In the genomic region with DNA sequence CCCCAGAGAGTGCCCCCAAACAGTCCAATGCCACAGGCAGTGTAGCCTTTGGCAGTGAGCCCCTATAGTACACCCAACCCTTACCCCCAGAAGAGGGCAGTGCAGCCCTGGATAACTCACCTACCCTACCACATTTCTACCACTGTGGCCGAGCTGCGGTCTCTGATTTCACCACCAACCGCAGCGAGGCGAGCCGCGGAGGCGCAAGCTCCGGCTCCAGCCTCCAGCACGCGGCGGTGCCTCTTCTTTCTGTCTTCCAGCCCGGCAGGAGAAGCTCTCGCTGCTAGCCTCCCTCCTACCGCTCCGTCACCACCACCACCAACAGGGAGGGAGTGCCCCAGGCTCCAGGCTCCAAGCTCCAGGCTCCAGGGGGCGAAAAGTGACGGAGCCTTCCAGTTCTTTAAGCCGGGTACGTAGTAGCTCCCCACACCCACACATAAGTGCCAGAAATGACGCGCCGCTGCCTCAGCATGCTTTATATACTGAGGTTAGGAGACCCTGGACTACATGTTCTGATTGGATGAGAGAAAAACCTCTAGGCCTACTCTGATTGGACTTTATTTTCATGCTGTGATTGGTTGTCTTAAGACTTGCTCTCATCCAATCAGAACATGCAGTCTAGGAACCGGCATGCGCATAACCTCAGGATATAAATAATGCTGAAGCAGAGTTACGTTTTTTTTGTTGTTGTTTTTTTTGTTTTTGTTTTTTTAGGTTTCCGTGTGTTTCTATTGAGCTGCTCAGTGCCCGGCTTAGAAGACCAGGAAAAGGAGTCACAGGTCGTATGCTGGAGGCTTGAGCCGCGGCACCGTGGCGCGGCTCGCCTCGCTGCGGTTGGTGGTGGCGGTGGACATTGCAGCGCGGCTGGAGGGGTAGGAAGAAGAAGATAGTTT, we compare ENCODE assay signal across 1 cellular context.
TF ChIP-seq lines count a peak whose summit lies in the region.

A gene (plus strand): TSS at position 645 of the 893 bp plus-strand sequence.

TF ChIP-seq in H1, 55 proteins besides CTCF, POLR2A, EP300 and RAD21 (continued from another document):
- peak; percentile 94 for TF ChIP-seq POLR2AphosphoS5 (IDR thresholded peaks at IDR 0.05; ENCODE audit: low read depth, low read length)
- no peak for TF ChIP-seq HDAC6 (IDR thresholded peaks at IDR 0.05; ENCODE audit: low read depth, low read length)
- peak; percentile 25 for TF ChIP-seq KDM5A (IDR thresholded peaks at IDR 0.05; ENCODE audit: low read length)
- TF ChIP-seq, protein P1, sequence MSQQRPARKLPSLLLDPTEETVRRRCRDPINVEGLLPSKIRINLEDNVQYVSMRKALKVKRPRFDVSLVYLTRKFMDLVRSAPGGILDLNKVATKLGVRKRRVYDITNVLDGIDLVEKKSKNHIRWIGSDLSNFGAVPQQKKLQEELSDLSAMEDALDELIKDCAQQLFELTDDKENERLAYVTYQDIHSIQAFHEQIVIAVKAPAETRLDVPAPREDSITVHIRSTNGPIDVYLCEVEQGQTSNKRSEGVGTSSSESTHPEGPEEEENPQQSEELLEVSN (IDR thresholded peaks at IDR 0.05): peak; percentile 21
- peak; percentile 77 for TF ChIP-seq ASH2L (IDR thresholded peaks at IDR 0.05; ENCODE audit: low read length)
- peak; percentile 94 for TF ChIP-seq TBP (IDR thresholded peaks at IDR 0.05; ENCODE audit: low read depth, low read length)
- TF ChIP-seq CHD2 (IDR thresholded peaks at IDR 0.05; ENCODE audit: low read length): peak; percentile 43
- TF ChIP-seq, protein P2, sequence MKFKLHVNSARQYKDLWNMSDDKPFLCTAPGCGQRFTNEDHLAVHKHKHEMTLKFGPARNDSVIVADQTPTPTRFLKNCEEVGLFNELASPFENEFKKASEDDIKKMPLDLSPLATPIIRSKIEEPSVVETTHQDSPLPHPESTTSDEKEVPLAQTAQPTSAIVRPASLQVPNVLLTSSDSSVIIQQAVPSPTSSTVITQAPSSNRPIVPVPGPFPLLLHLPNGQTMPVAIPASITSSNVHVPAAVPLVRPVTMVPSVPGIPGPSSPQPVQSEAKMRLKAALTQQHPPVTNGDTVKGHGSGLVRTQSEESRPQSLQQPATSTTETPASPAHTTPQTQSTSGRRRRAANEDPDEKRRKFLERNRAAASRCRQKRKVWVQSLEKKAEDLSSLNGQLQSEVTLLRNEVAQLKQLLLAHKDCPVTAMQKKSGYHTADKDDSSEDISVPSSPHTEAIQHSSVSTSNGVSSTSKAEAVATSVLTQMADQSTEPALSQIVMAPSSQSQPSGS (IDR thresholded peaks at IDR 0.05; ENCODE audit: low read length): peak; percentile 75
- no peak for TF ChIP-seq KDM1A (IDR thresholded peaks at IDR 0.05; ENCODE audit: borderline replicate concordance, low read length)
- TF ChIP-seq TAF1 (IDR thresholded peaks at IDR 0.05; ENCODE audit: low read depth, low read length): peak; percentile 90
- TF ChIP-seq SIN3A (conservative IDR thresholded peaks at IDR 0.05 in 1 of 2, IDR thresholded peaks at IDR 0.05 in 1 of 2; ENCODE audit: low read depth in 1 of 2, low read length in 2 of 2): 0 out of 4 replicates have a peak, but pooled peaks of 1 of the 2 experiments have one; percentile 21
- no peak for TF ChIP-seq RBBP5 (IDR thresholded peaks at IDR 0.05; ENCODE audit: borderline replicate concordance, low read depth, low read length)
- peak; percentile 80 for TF ChIP-seq TAF7 (optimal IDR thresholded peaks at IDR 0.05; ENCODE audit: borderline replicate concordance, low read depth, low read length)
- TF ChIP-seq RXRA (IDR thresholded peaks at IDR 0.05; ENCODE audit: insufficient read depth, low read depth, low read length): no peak
- TF ChIP-seq PHF8 (conservative IDR thresholded peaks at IDR 0.05; ENCODE audit: low read depth, low read length): peak; percentile 93
- peak; percentile 65 for TF ChIP-seq KDM4A (IDR thresholded peaks at IDR 0.05; ENCODE audit: low read depth, low read length, severe bottlenecking)
- TF ChIP-seq CREB1 (IDR thresholded peaks at IDR 0.05): peak; percentile 68
- TF ChIP-seq POU5F1 (IDR thresholded peaks at IDR 0.05; ENCODE audit: low read depth, low read length): no peak
